In the genomic region with DNA sequence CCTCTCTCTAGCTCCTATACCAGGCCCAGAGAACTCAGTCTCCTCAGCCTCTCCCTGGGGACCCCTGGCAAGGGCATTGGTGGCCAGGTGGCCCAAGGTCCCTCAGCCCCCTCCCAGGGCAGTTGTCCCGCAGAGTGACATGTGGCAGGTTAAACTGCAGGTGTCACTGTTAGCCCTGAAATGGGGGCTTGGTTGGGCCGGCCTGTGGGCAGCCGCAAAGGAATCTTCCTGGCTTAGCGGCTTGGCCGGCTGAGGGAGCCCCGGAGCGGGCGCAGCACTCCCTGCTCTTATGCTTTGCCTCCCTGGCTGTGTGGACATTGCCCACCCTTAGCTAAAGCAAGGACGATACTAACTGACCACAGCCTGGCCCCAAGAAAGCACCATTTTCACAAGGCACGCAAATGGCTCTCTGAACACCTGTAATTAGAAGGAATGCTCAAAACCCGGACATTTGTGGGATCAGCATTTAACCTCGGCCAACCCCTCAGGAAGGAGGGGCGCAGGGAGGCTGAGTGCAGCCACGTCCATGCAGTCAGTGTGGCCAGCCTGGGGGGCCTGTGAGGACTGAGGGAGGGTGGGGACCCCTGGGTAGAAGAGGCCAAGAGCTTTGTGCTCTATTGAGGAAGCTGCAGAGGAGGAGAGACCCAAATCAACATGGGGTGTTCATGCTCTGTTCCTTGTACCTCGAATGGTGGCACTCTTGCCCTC, we compare ENCODE assay signal across 1 cellular context.
A peak's percentile ranks its signal among the peaks of the same experiment; 100 is the strongest.
TF ChIP-seq lines count a peak whose summit lies in the region.

No MANE protein-coding gene starts in this region.

TF ChIP-seq in HepG2, 621 proteins besides CTCF, POLR2A, EP300 and RAD21 (continued from another document):
- TF ChIP-seq BATF2 (CRISPR knock-in tag; IDR thresholded peaks at IDR 0.05) (no peak), ZNF784 (CRISPR knock-in tag; IDR thresholded peaks at IDR 0.05; ENCODE audit: borderline replicate concordance) (0 out of 2 replicates have a peak, but pooled peaks have one; percentile 37)
